In genomic region chr1:177209357-177209756, GRCh38 we compare ENCODE assay signal across 10 cellular contexts. TPM values are rescaled to one million over a fixed set of nuclear protein-coding genes. Genes with fewer than 3 reads are reported as not detected.
DNase-seq lines count a peak whose midpoint lies in the region; ATAC-seq, FAIRE-seq and TF ChIP-seq lines count a peak whose summit lies in the region.
"Had no signal": no experiment of that assay in that cellular context is flagged by ENCODE, and none has a peak within 500 bp of the region (broad histone marks: within the 10 kb centered on the region; RNA-seq: fewer than 3 reads in every experiment).

No MANE protein-coding gene starts in this region.

- 2% methylated on average over 3 of the region's 3 CpGs for WGBS in A549 (ENCODE audit: missing lambda C conversion rate)

- ATAC-seq in A549 (peak; percentile 99 to 100), GM21717 (IDR thresholded peaks at IDR 0.05; ENCODE audit: unreplicated experiment) (no peak)

- TF ChIP-seq RAD21 in A549 (conservative IDR thresholded peaks at IDR 0.05 in 1 of 2, IDR thresholded peaks at IDR 0.05 in 1 of 2), result peak; percentile 9 to 27; a peak in 2 of 5 replicates

- H3K27ac ChIP-seq in A549, result peak overlapping the region; percentile 68 to 79
- H3K27ac ChIP-seq: BLaER1 treated with 17β-estradiol and CSF1 and Interleukin-3, amounts not matched to agents 10 nM and 100 nM had no signal

- peak overlapping the region; percentile 74 for H3K4me2 ChIP-seq in A549
- H3K4me2 ChIP-seq: BLaER1 treated with 17β-estradiol and CSF1 and Interleukin-3, amounts not matched to agents 10 nM and 100 nM had no signal

- in situ Hi-C loops in astrocyte of the cerebellum (cut with HindIII; ENCODE audit: low sequenced_read_pairs), result no loop called here

- no peaks in the 10 kb centered on the region for H3K9me3 ChIP-seq in A549
- H3K9me3 ChIP-seq: BLaER1 treated with 17β-estradiol and CSF1 and Interleukin-3, amounts not matched to agents 10 nM and 100 nM had no signal

- TF ChIP-seq POLR2A in A549 (IDR thresholded peaks at IDR 0.05; ENCODE audit: low read length), result no peak

- CTCF ChIA-PET in A549 (lab: Yijun Ruan, JAX), result interaction anchor here (0.8 kb wide), 1 partner anchor 13 kb away, joined by 3 read pairs; no protein-coding TSS in a partner anchor

- DNase-seq in A549 (ENCODE audit: low read depth in 1 of 2, low spot score in 1 of 2) (peak; percentile 88 to 96), NCI-H1105 (lab: John Stamatoyannopoulos, UW) (peak; percentile 84), astrocyte of the cerebellum (ENCODE audit: low read depth) (peak; percentile 94), islet precursor cell (peak; percentile 77), ureter (ENCODE audit: low spot score) (peak; percentile 82), T-helper 1 cell (no peak), GM19239 (ENCODE audit: insufficient read length, low spot score) (no peak)

- H3K4me3 ChIP-seq in A549 (no peak overlapping the region), astrocyte of the cerebellum (ENCODE audit: low read depth, low read length) (no peak overlapping the region)
- H3K4me3 ChIP-seq: BLaER1 treated with 17β-estradiol and CSF1 and Interleukin-3, amounts not matched to agents 10 nM and 100 nM had no signal

- TF ChIP-seq CTCF in A549 (IDR thresholded peaks at IDR 0.05), result no peak
- no peak for TF ChIP-seq CTCF in astrocyte of the cerebellum (IDR thresholded peaks at IDR 0.05; ENCODE audit: low read depth, low read length, missing control alignments)

- peak; percentile 93 for FAIRE-seq in A549 (lab: Jason Lieb, UNC)
- no peak for FAIRE-seq in GM19239 (lab: Jason Lieb, UNC)

- peak; percentile 31 to 42; a peak in 2 of 5 replicates for TF ChIP-seq EP300 in A549 (IDR thresholded peaks at IDR 0.05)

- peaks cover 27% of the 10 kb centered on the region for H3K4me1 ChIP-seq in A549
- H3K4me1 ChIP-seq: BLaER1 treated with 17β-estradiol and CSF1 and Interleukin-3, amounts not matched to agents 10 nM and 100 nM had no signal

- POLR2A ChIA-PET in A549 (lab: Yijun Ruan, JAX), result interaction anchor here (1.2 to 1.3 kb wide), 2 partner anchors 19 to 1029 kb away, joined by 3 to 4 read pairs; no protein-coding TSS in a partner anchor

TF ChIP-seq in A549, 52 proteins besides CTCF, POLR2A, EP300 and RAD21:
- TF ChIP-seq JUNB (IDR thresholded peaks at IDR 0.05) (peak; percentile 35; the same call in 1 of the 2 replicates), RARB (CRISPR knock-in tag; IDR thresholded peaks at IDR 0.05) (no peak), EHMT2 (IDR thresholded peaks at IDR 0.05; ENCODE audit: low read depth) (no peak), CBX2 (IDR thresholded peaks at IDR 0.05; ENCODE audit: borderline replicate concordance, low read depth) (no peak), GATA3 (IDR thresholded peaks at IDR 0.05; ENCODE audit: borderline replicate concordance) (peak; percentile 26; the same call in 1 of the 2 replicates), MAFK (IDR thresholded peaks at IDR 0.05; ENCODE audit: partially characterized antibody) (peak; percentile 93), FOSB (CRISPR knock-in tag; IDR thresholded peaks at IDR 0.05) (no peak), KDM1A (IDR thresholded peaks at IDR 0.05; ENCODE audit: low read depth) (no peak), PBX3 (IDR thresholded peaks at IDR 0.05) (0 out of 2 replicates have a peak, but pooled peaks have one; percentile 49), NFE2L2 (conservative IDR thresholded peaks at IDR 0.05; ENCODE audit: low read length) (no peak), E2F6 (IDR thresholded peaks at IDR 0.05; ENCODE audit: borderline replicate concordance, low read depth) (no peak), USF2 (IDR thresholded peaks at IDR 0.05) (no peak), ZSCAN20 (CRISPR knock-in tag; IDR thresholded peaks at IDR 0.05) (no peak), TFCP2L1 (CRISPR knock-in tag; IDR thresholded peaks at IDR 0.05) (no peak), JUN (IDR thresholded peaks at IDR 0.05) (peak in 1 of 2 experiments; percentile 24; a peak in 1 of 5 replicates), MAZ (IDR thresholded peaks at IDR 0.05; ENCODE audit: borderline replicate concordance, low read depth, low read length) (no peak), MAX (IDR thresholded peaks at IDR 0.05) (peak; percentile 60), BCL3 (IDR thresholded peaks at IDR 0.05) (no peak), HOXB5 (CRISPR knock-in tag; IDR thresholded peaks at IDR 0.05) (peak; percentile 97), CHD2 (IDR thresholded peaks at IDR 0.05; ENCODE audit: low read length, partially characterized antibody) (no peak), NR3C1 (IDR thresholded peaks at IDR 0.05) (no peak), HOXB13 (CRISPR knock-in tag; IDR thresholded peaks at IDR 0.05; ENCODE audit: low read depth) (no peak), NPAS2 (CRISPR knock-in tag; IDR thresholded peaks at IDR 0.05; ENCODE audit: borderline replicate concordance) (no peak), BHLHE40 (IDR thresholded peaks at IDR 0.05; ENCODE audit: low read depth, low read length) (no peak), FOXS1 (CRISPR knock-in tag; IDR thresholded peaks at IDR 0.05) (no peak), KDM5A (IDR thresholded peaks at IDR 0.05) (no peak), ZNF302 (CRISPR knock-in tag; IDR thresholded peaks at IDR 0.05) (no peak), HEYL (CRISPR knock-in tag; IDR thresholded peaks at IDR 0.05) (no peak), FOSL2 (IDR thresholded peaks at IDR 0.05) (peak; percentile 55), FOSL2 (CRISPR knock-in tag; IDR thresholded peaks at IDR 0.05) (peak; percentile 76), EHF (CRISPR knock-in tag; IDR thresholded peaks at IDR 0.05) (no peak), CEBPB (IDR thresholded peaks at IDR 0.05) (0 out of 4 replicates have a peak, but pooled peaks have one; percentile 5 to 55), PHF8 (IDR thresholded peaks at IDR 0.05; ENCODE audit: borderline replicate concordance, low read depth) (no peak)

RNA-seq across cellular contexts. Expression of gene BRINP2, which starts 38.6 kb away (rescaled TPM):
- 0.07 and 0.09 TPM in 2 replicates for polyA plus RNA-seq in A549 (2011; rRNA removed)
- polyA plus RNA-seq in A549 (2012; cell fraction: cytosol; rRNA removed), result 0.01 and 0.06 TPM in 2 replicates
- 0.09 and 0.12 TPM in 2 replicates for polyA plus RNA-seq in A549 (2012; cell fraction: nucleus; rRNA removed)
- 0.04 TPM in 2 of 3 replicates, not detected in the other for polyA plus RNA-seq in A549 (2017; fragmentation: RNase III; extraction: RNeasy Plus Mini Kit Qiagen cat#74134 plus additional on column Dnase treatment)
- polyA minus RNA-seq in A549 (2011; rRNA and poly(A)+ RNA removed), result 0.10 and 0.17 TPM in 2 replicates
- not detected for total RNA-seq in ureter
- total RNA-seq: lung microvascular endothelial cell had no signal

RNA-seq across cellular contexts. Expression of gene ASTN1, which starts 44.8 kb away (rescaled TPM):
- polyA plus RNA-seq in A549 (2011; rRNA removed), result 0.07 TPM in 1 of 2 replicates, not detected in the other
- not detected in 2 replicates for polyA plus RNA-seq in A549 (2012; cell fraction: cytosol; rRNA removed)
- not detected in 2 replicates for polyA plus RNA-seq in A549 (2012; cell fraction: nucleus; rRNA removed)
- polyA plus RNA-seq in A549 (2017; fragmentation: RNase III; extraction: RNeasy Plus Mini Kit Qiagen cat#74134 plus additional on column Dnase treatment), result not detected in 3 replicates
- polyA minus RNA-seq in A549 (2011; rRNA and poly(A)+ RNA removed), result not detected in 2 replicates
- 2.2 TPM for total RNA-seq in ureter
- total RNA-seq: lung microvascular endothelial cell had no signal

Comparison
In these comparisons a context has a peak if more than half of its experiments do, and no peak if none do; other contexts are left out.
1. DNase-seq: peak in A549 (2 of 2), NCI-H1105 (single experiment), astrocyte of the cerebellum (single experiment), islet precursor cell (single experiment) and ureter (single experiment); none in T-helper 1 cell (0 of 5) and GM19239 (single experiment).